Comparison of ENCODE assay signal across 13 cellular contexts in genomic region chr4:162461952-162462351, GRCh38.
A peak's percentile ranks its signal among the peaks of the same experiment; 100 is the strongest.
DNase-seq lines count a peak whose midpoint lies in the region; TF ChIP-seq lines count a peak whose summit lies in the region.
"Had no signal": no experiment of that assay in that cellular context is flagged by ENCODE, and none has a peak within 500 bp of the region (broad histone marks: within the 10 kb centered on the region; RNA-seq: fewer than 3 reads in every experiment).

No MANE protein-coding gene starts in this region.

- no peak overlapping the region for H2BK15ac ChIP-seq in mesendoderm (replicated peaks; ENCODE audit: low read depth)

- H2BK5ac ChIP-seq in mesendoderm (ENCODE audit: low read length) = no peak overlapping the region

- H3K27me3 ChIP-seq in GM23248 (replicated peaks; ENCODE audit: insufficient read depth) = no peaks in the 10 kb centered on the region
- no peaks in the 10 kb centered on the region for H3K27me3 ChIP-seq in Loucy (ENCODE audit: insufficient read depth, low read length, poor library complexity, severe bottlenecking)
- no peaks in the 10 kb centered on the region for H3K27me3 ChIP-seq in adipocyte (replicated peaks; ENCODE audit: control insufficient read depth, insufficient read depth, low read length)
- H3K27me3 ChIP-seq in mesendoderm (ENCODE audit: insufficient read depth, low read length, poor library complexity) = no peaks in the 10 kb centered on the region
- H3K27me3 ChIP-seq in brain microvascular endothelial cell (replicated peaks) = no peaks in the 10 kb centered on the region
- H3K27me3 ChIP-seq: body of pancreas had no signal

- H3K36me3 ChIP-seq in GM23248 (ENCODE audit: low read depth) (no peaks in the 10 kb centered on the region), Loucy (ENCODE audit: insufficient read depth, low read length) (no peaks in the 10 kb centered on the region), adipocyte (ENCODE audit: control insufficient read depth, insufficient read depth, low read length, severe bottlenecking) (no peaks in the 10 kb centered on the region), mesendoderm (ENCODE audit: control insufficient read depth, insufficient read depth, low read length) (no peaks in the 10 kb centered on the region), brain microvascular endothelial cell (replicated peaks) (no peaks in the 10 kb centered on the region)

- H3K79me1 ChIP-seq in mesendoderm (ENCODE audit: low read length) = no peaks in the 10 kb centered on the region

- in situ Hi-C loops in GM23248 (cut with MboI) (no loop called here), brain microvascular endothelial cell (cut with HindIII; ENCODE audit: low pct_ligation_motif_present, low sequenced_read_pairs) (no loop called here)

- TF ChIP-seq CTCF in Loucy (conservative IDR thresholded peaks at IDR 0.05; ENCODE audit: low read length) (peak; percentile 33), brain microvascular endothelial cell (IDR thresholded peaks at IDR 0.05; ENCODE audit: low read depth, low read length, missing control alignments) (no peak)

- H3K4me2 ChIP-seq in GM23248 (ENCODE audit: unreplicated experiment) = no peak overlapping the region
- no peak overlapping the region for H3K4me2 ChIP-seq in Loucy (ENCODE audit: low read depth, low read length, poor library complexity, severe bottlenecking)
- H3K4me2 ChIP-seq in mesendoderm (ENCODE audit: low read length) = no peak overlapping the region

- no peak overlapping the region for H3K23ac ChIP-seq in mesendoderm (ENCODE audit: low read length)

- H3K9me2 ChIP-seq in GM23248 (ENCODE audit: insufficient read depth) (no peaks in the 10 kb centered on the region), Loucy (replicated peaks; ENCODE audit: low read depth, low read length) (no peaks in the 10 kb centered on the region)

- no peak overlapping the region for H4K8ac ChIP-seq in mesendoderm (ENCODE audit: low read depth, low read length)

- WGBS in GM23248 (ENCODE audit: low coverage in 1 of 2, low lambda C conversion rate in 2 of 2, missing lambda C conversion rate in 2 of 2), 2 experiments = 0 to 8% methylated on average over 1 of the region's 1 CpG
- 100% methylated on average over 1 of the region's 1 CpG for WGBS in mesendoderm (ENCODE audit: extremely low coverage, insufficient coverage, low lambda C conversion rate)

- H3K79me2 ChIP-seq in GM23248 (ENCODE audit: insufficient read depth) (no peaks in the 10 kb centered on the region), Loucy (ENCODE audit: insufficient read depth, low read length) (no peaks in the 10 kb centered on the region), mesendoderm (ENCODE audit: control insufficient read depth, insufficient read depth, low read length) (no peaks in the 10 kb centered on the region)

- H3K4me1 ChIP-seq in GM23248 (ENCODE audit: insufficient read depth) (no peaks in the 10 kb centered on the region), Loucy (ENCODE audit: insufficient read depth, low read length, poor library complexity, severe bottlenecking) (no peaks in the 10 kb centered on the region), adipocyte (ENCODE audit: control insufficient read depth, insufficient read depth, low read length) (no peaks in the 10 kb centered on the region), mesendoderm (ENCODE audit: control insufficient read depth, low read depth, low read length) (no peaks in the 10 kb centered on the region)
- H3K4me1 ChIP-seq: body of pancreas had no signal

- no peak overlapping the region for H3K4ac ChIP-seq in mesendoderm (ENCODE audit: low read depth, low read length)

- H3K4me3 ChIP-seq in GM23248 (no peak overlapping the region), Loucy (ENCODE audit: low read length, poor library complexity, severe bottlenecking) (no peak overlapping the region), adipocyte (ENCODE audit: low read length) (no peak overlapping the region), mesendoderm (ENCODE audit: low read length) (no peak overlapping the region), brain microvascular endothelial cell (ENCODE audit: low read depth, low read length) (no peak overlapping the region)
- H3K4me3 ChIP-seq: body of pancreas, SK-N-MC had no signal

- H3K9ac ChIP-seq in GM23248 (no peak overlapping the region), Loucy (ENCODE audit: low read depth, low read length, poor library complexity, severe bottlenecking) (no peak overlapping the region), adipocyte (ENCODE audit: low read length) (no peak overlapping the region), mesendoderm (ENCODE audit: low read length) (no peak overlapping the region)

- no peaks in the 10 kb centered on the region for H3F3A ChIP-seq in GM23248 (ENCODE audit: insufficient read depth)
- H3F3A ChIP-seq in Loucy (ENCODE audit: low read depth) = no peaks in the 10 kb centered on the region

- DNase-seq in GM23248 (peak; percentile 0), adipocyte (ENCODE audit: low read depth) (peak; percentile 53), mesendoderm (peak; percentile 7), NCI-H2227 treated with DMSO at 0.1 percent for 48 hours (lab: John Stamatoyannopoulos, UW) (no peak), amygdala (lab: John Stamatoyannopoulos, UW) (no peak), activated T-cell treated with anti-CD3 and anti-CD28 coated beads for 4 hours (no peak), brain microvascular endothelial cell (no peak)
- DNase-seq: activated CD8-positive, alpha-beta memory T cell treated with anti-CD3 and anti-CD28 coated beads, Interleukin-2, amount 10 ng/mL, durations not matched to agents 7 days and 5 days; body of pancreas; DND-41; NCI-H1436 had no signal

- H3K56ac ChIP-seq in mesendoderm (ENCODE audit: low read length) = no peak overlapping the region

- H4K5ac ChIP-seq in mesendoderm (ENCODE audit: low read length) = no peak overlapping the region

- H3K9me3 ChIP-seq in GM23248 (ENCODE audit: low read depth) = no peaks in the 10 kb centered on the region
- H3K9me3 ChIP-seq in Loucy (ENCODE audit: insufficient read depth, low read depth, low read length) = no peaks in the 10 kb centered on the region
- no peaks in the 10 kb centered on the region for H3K9me3 ChIP-seq in adipocyte (ENCODE audit: control insufficient read depth, low read length)
- H3K9me3 ChIP-seq: body of pancreas had no signal

- H3K27ac ChIP-seq in GM23248 = no peak overlapping the region
- H3K27ac ChIP-seq in mesendoderm (ENCODE audit: low read depth, low read length) = no peak overlapping the region
- no peak overlapping the region for H3K27ac ChIP-seq in brain microvascular endothelial cell
- H3K27ac ChIP-seq: body of pancreas, SK-N-MC had no signal

- no peak overlapping the region for H2BK120ac ChIP-seq in mesendoderm (ENCODE audit: low read depth, low read length)

- H4K20me1 ChIP-seq in GM23248 (ENCODE audit: insufficient read depth) = no peaks in the 10 kb centered on the region
- H4K20me1 ChIP-seq in Loucy (ENCODE audit: insufficient read depth, low read length, poor library complexity, severe bottlenecking) = no peaks in the 10 kb centered on the region

- H2AK5ac ChIP-seq in mesendoderm (ENCODE audit: low read length) = no peak overlapping the region

- H2AFZ ChIP-seq in GM23248 = no peak overlapping the region
- no peak overlapping the region for H2AFZ ChIP-seq in Loucy (ENCODE audit: low read length)

- H3K18ac ChIP-seq in mesendoderm (ENCODE audit: low read length) = no peak overlapping the region

Comparison
In these comparisons a context has a peak if more than half of its experiments do, and no peak if none do; other contexts are left out.
1. DNase-seq: peak in GM23248 (single experiment), adipocyte (single experiment) and mesendoderm (single experiment); none in NCI-H2227 treated with DMSO at 0.1 percent for 48 hours (single experiment), amygdala (0 of 56), activated T-cell treated with anti-CD3 and anti-CD28 coated beads for 4 hours (single experiment) and brain microvascular endothelial cell (single experiment).